In genomic region chr13:46378411-46378810, GRCh38 we compare ENCODE assay signal across 24 cellular contexts. TPM values are rescaled to one million over a fixed set of nuclear protein-coding genes. Genes with fewer than 3 reads are reported as not detected.
A peak's percentile ranks its signal among the peaks of the same experiment; 100 is the strongest.
DNase-seq lines count a peak whose midpoint lies in the region; ATAC-seq and TF ChIP-seq lines count a peak whose summit lies in the region.
"Had no signal": no experiment of that assay in that cellular context is flagged by ENCODE, and none has a peak within 500 bp of the region (broad histone marks: within the 10 kb centered on the region; RNA-seq: fewer than 3 reads in every experiment).

No MANE protein-coding gene starts in this region.

- no peaks in the 10 kb centered on the region for H4K20me1 ChIP-seq in OCI-LY7 (ENCODE audit: insufficient read depth, low read length)
- H4K20me1 ChIP-seq: BLaER1 treated with 17β-estradiol and CSF1 and Interleukin-3, amounts not matched to agents 10 nM and 100 nM had no signal

- H3K27ac ChIP-seq in OCI-LY7 (ENCODE audit: low read depth, low read length, poor library complexity, severe bottlenecking) = peak overlapping the region; percentile 96
- H3K27ac ChIP-seq in lower lobe of right lung = no peak overlapping the region
- H3K27ac ChIP-seq: A549; BLaER1 treated with 17β-estradiol and CSF1 and Interleukin-3, amounts not matched to agents 10 nM and 100 nM; esophagus squamous epithelium; WERI-Rb-1 had no signal

- POLR2A ChIA-PET in OCI-LY7 (lab: Charles Lee) = interaction anchor here (1.1 to 5.0 kb wide), 5 partner anchors 10 to 202 kb away, joined by 3 to 44 read pairs (median 8); partner anchors contain the start of gene RUBCNL

- peak; percentile 43 to 49 for DNase-seq in AML-193 (lab: John Stamatoyannopoulos, UW)
- peak; percentile 72 for DNase-seq in OCI-LY7 (ENCODE audit: low spot score)
- DNase-seq in lower lobe of right lung = no peak
- DNase-seq in GM03348 (ENCODE audit: low spot score) = no peak
- DNase-seq in DMS53 (lab: John Stamatoyannopoulos, UW) = no peak
- DNase-seq: activated CD4-positive, alpha-beta memory T cell treated with anti-CD3 and anti-CD28 coated beads for 36 hours; activated T-cell treated with anti-CD3 and anti-CD28 coated beads, Interleukin-2, amount 50 U/mL, for 24 hours; effector memory CD4-positive, alpha-beta T cell; esophagus squamous epithelium; GOT3; Karpas-422; mammary epithelial cell; NCI-H2107; NCI-H524; SHP77 treated with DMSO at 0.1 percent for 48 hours; stimulated activated CD4-positive, alpha-beta T cell treated with anti-CD3 and anti-CD28 coated beads, Interleukin-4, amount 100 ng/mL, for 24 hours; T-helper 2 cell; WERI-Rb-1 had no signal

- intact Hi-C loops in OCI-LY7 (cut with micrococcal nuclease; ENCODE audit: unreplicated experiment) = no loop called here
- intact Hi-C loops in lower lobe of right lung (cut with DNase I) = no loop called here

- H3K79me2 ChIP-seq in OCI-LY7 (ENCODE audit: insufficient read depth, low read depth, low read length) = peaks cover 94% of the 10 kb centered on the region

- peak overlapping the region; percentile 89 for H3K4me3 ChIP-seq in OCI-LY7 (ENCODE audit: low read depth, low read length, poor library complexity, severe bottlenecking)
- H3K4me3 ChIP-seq in lower lobe of right lung = no peak overlapping the region
- H3K4me3 ChIP-seq: A549; BLaER1 treated with 17β-estradiol and CSF1 and Interleukin-3, amounts not matched to agents 10 nM and 100 nM; esophagus squamous epithelium had no signal

- H3K9me2 ChIP-seq in OCI-LY7 (ENCODE audit: insufficient read depth, low read length) = no peaks in the 10 kb centered on the region

- peaks cover 96% of the 10 kb centered on the region for H3K4me1 ChIP-seq in OCI-LY7 (ENCODE audit: insufficient read depth, low read length, poor library complexity, severe bottlenecking)
- no peaks in the 10 kb centered on the region for H3K4me1 ChIP-seq in lower lobe of right lung
- H3K4me1 ChIP-seq: A549, esophagus squamous epithelium had no signal

- ATAC-seq in lower lobe of right lung (peak; percentile 28 to 61), HG02852 (IDR thresholded peaks at IDR 0.05; ENCODE audit: unreplicated experiment) (no peak), HG03439 (IDR thresholded peaks at IDR 0.05; ENCODE audit: unreplicated experiment) (no peak)
- ATAC-seq: A549 had no signal

- H3K9me3 Mint-ChIP-seq in IgD-negative memory B cell = no peaks in the 10 kb centered on the region
- H3K9me3 Mint-ChIP-seq: activated CD4-positive, alpha-beta memory T cell treated with anti-CD3 and anti-CD28 coated beads for 36 hours; activated naive CD4-positive, alpha-beta T cell treated with anti-CD3 and anti-CD28 coated beads, Interleukin-2, amount 50 U/mL, for 24 hours; activated T-cell treated with anti-CD3 and anti-CD28 coated beads, Interleukin-2, amount 50 U/mL, for 24 hours had no signal

- peak overlapping the region; percentile 69 to 88 (median 82) for H3K4me3 Mint-ChIP-seq in IgD-negative memory B cell
- H3K4me3 Mint-ChIP-seq: activated CD4-positive, alpha-beta memory T cell treated with anti-CD3 and anti-CD28 coated beads for 36 hours; activated naive CD4-positive, alpha-beta T cell treated with anti-CD3 and anti-CD28 coated beads, Interleukin-2, amount 50 U/mL, for 24 hours; activated T-cell treated with anti-CD3 and anti-CD28 coated beads, Interleukin-2, amount 50 U/mL, for 24 hours had no signal

- CTCF ChIA-PET in OCI-LY7 (lab: Charles Lee; ENCODE audit: unreplicated experiment) = no interaction called here

- H3K36me3 Mint-ChIP-seq in IgD-negative memory B cell = peaks cover 12% of the 10 kb centered on the region
- H3K36me3 Mint-ChIP-seq: activated CD4-positive, alpha-beta memory T cell treated with anti-CD3 and anti-CD28 coated beads for 36 hours; activated naive CD4-positive, alpha-beta T cell treated with anti-CD3 and anti-CD28 coated beads, Interleukin-2, amount 50 U/mL, for 24 hours had no signal

- peaks cover 92% of the 10 kb centered on the region for H3K36me3 ChIP-seq in OCI-LY7 (ENCODE audit: insufficient read depth, low read length)
- H3K36me3 ChIP-seq in lower lobe of right lung = no peaks in the 10 kb centered on the region
- H3K36me3 ChIP-seq: BLaER1 treated with 17β-estradiol and CSF1 and Interleukin-3, amounts not matched to agents 10 nM and 100 nM; esophagus squamous epithelium; WERI-Rb-1 had no signal

- no peaks in the 10 kb centered on the region for H3K27me3 Mint-ChIP-seq in IgD-negative memory B cell

- H3K4me1 Mint-ChIP-seq in IgD-negative memory B cell = peaks cover 58 to 77% (median 67%) of the 10 kb centered on the region in 3 donors
- H3K4me1 Mint-ChIP-seq: activated naive CD4-positive, alpha-beta T cell treated with anti-CD3 and anti-CD28 coated beads, Interleukin-2, amount 50 U/mL, for 24 hours had no signal

- H3K27me3 ChIP-seq in lower lobe of right lung (ENCODE audit: low read depth) = no peaks in the 10 kb centered on the region
- H3K27me3 ChIP-seq: BLaER1 treated with 17β-estradiol and CSF1 and Interleukin-3, amounts not matched to agents 10 nM and 100 nM had no signal

- peak overlapping the region; percentile 89 to 91 (median 91) for H3K27ac Mint-ChIP-seq in IgD-negative memory B cell
- H3K27ac Mint-ChIP-seq: activated CD4-positive, alpha-beta memory T cell treated with anti-CD3 and anti-CD28 coated beads for 36 hours; activated T-cell treated with anti-CD3 and anti-CD28 coated beads, Interleukin-2, amount 50 U/mL, for 24 hours had no signal

- no TSS peak for BruUV-seq in OCI-LY7 (replicated peaks; lab: Mats Ljungman, UMichigan)

- H3K9me3 ChIP-seq in OCI-LY7 (ENCODE audit: low read length) (peaks cover 10% of the 10 kb centered on the region; the same call in 1 of the 2 replicates), lower lobe of right lung (no peaks in the 10 kb centered on the region)
- H3K9me3 ChIP-seq: A549, esophagus squamous epithelium had no signal

- H3K4me2 ChIP-seq in OCI-LY7 (ENCODE audit: low read length) = peak overlapping the region; percentile 93
- H3K4me2 ChIP-seq: A549; BLaER1 treated with 17β-estradiol and CSF1 and Interleukin-3, amounts not matched to agents 10 nM and 100 nM had no signal

- H2AFZ ChIP-seq in OCI-LY7 (ENCODE audit: low read length) = no peak overlapping the region

- TF ChIP-seq CTCF in OCI-LY7 (conservative IDR thresholded peaks at IDR 0.05; ENCODE audit: low read length) (no peak), lower lobe of right lung (IDR thresholded peaks at IDR 0.05) (no peak)

RNA-seq across cellular contexts. Expression of gene RUBCNL, which starts 8.6 kb away (rescaled TPM):
- polyA plus RNA-seq in IgD-negative memory B cell = 82.6 TPM
- 316 and 383 TPM in 2 replicates for total RNA-seq in OCI-LY7 (2014; rRNA removed; shearing (Covaris generic))
- total RNA-seq in OCI-LY7 (2022) (352 and 446 TPM in 2 replicates), lower lobe of right lung (3.5 TPM)
- polyA plus RNA-seq: A549 had no signal

Comparison
In these comparisons a context has a peak if more than half of its experiments do, and no peak if none do; other contexts are left out.
1. DNase-seq: peak in AML-193 (2 of 2) and OCI-LY7 (single experiment); none in lower lobe of right lung (single experiment), GM03348 (single experiment) and DMS53 (single experiment).
2. ATAC-seq: peak in lower lobe of right lung (2 of 2); none in HG02852 (single experiment) and HG03439 (single experiment).
3. RNA of gene RUBCNL, which starts 8.6 kb away (total RNA-seq): 316 to 446 TPM in OCI-LY7; 3.5 TPM in lower lobe of right lung (single experiment); every median in the first group is over 10 times any median in the second.